Comparison of ENCODE assay signal across 16 cellular contexts in genomic region chr9:27426717-27427645, GRCh38.
A peak's percentile ranks its signal among the peaks of the same experiment; 100 is the strongest.
DNase-seq lines count a peak whose midpoint lies in the region; ATAC-seq, FAIRE-seq and TF ChIP-seq lines count a peak whose summit lies in the region.
"Had no signal": no experiment of that assay in that cellular context is flagged by ENCODE, and none has a peak within 500 bp of the region (broad histone marks: within the 10 kb centered on the region; RNA-seq: fewer than 3 reads in every experiment).

No MANE protein-coding gene starts in this region.

- peaks cover 0 to 3% (median 0%) of the 10 kb centered on the region in 6 donors for H3K9me3 Mint-ChIP-seq in immature natural killer cell
- no peaks in the 10 kb centered on the region for H3K9me3 Mint-ChIP-seq in stimulated activated effector memory CD8-positive, alpha-beta T cell treated with anti-CD3 and anti-CD28 coated beads, Interleukin-12 subunit alpha, Interleukin-12 subunit beta, amount 100 ng/mL, for 72 hours
- H3K9me3 Mint-ChIP-seq: T-helper 2 cell treated with Interferon-gamma antibody and Interleukin-4, amounts not matched to agents 5 μg/mL and 100 μg/mL, for 36 hours had no signal

- H3K36me3 ChIP-seq in HCT116 (ENCODE audit: control insufficient read depth in 1 of 2, insufficient read depth in 2 of 2, low read length in 2 of 2) (no peaks in the 10 kb centered on the region), keratinocyte (ENCODE audit: control insufficient read depth in 2 of 2, extremely low read depth in 1 of 2, insufficient read depth in 2 of 2, low read length in 2 of 2) (no peaks in the 10 kb centered on the region)
- H3K36me3 ChIP-seq: left ventricle myocardium inferior, spleen had no signal

- no peaks in the 10 kb centered on the region for H3K9me1 ChIP-seq in keratinocyte (ENCODE audit: control insufficient read depth, extremely low read depth, insufficient read depth, low read length)

- no peaks in the 10 kb centered on the region for H3K27me3 Mint-ChIP-seq in immature natural killer cell (ENCODE audit: low read depth in 3 of 3)

- H3K4me1 ChIP-seq in HCT116 (ENCODE audit: control insufficient read depth in 1 of 2, insufficient read depth in 2 of 2, low read length in 2 of 2) (peaks cover 8 to 18% of the 10 kb centered on the region in 2 experiments; a peak in 3 of 4 replicates), keratinocyte (ENCODE audit: control insufficient read depth, extremely low read depth, insufficient read depth, low read length) (peaks cover 97% of the 10 kb centered on the region)

- H4K20me1 ChIP-seq in HCT116 (ENCODE audit: insufficient read depth): no peaks in the 10 kb centered on the region
- H4K20me1 ChIP-seq in keratinocyte (ENCODE audit: control insufficient read depth, extremely low read depth, insufficient read depth, low read length): no peaks in the 10 kb centered on the region

- peak; percentile 99 for FAIRE-seq in keratinocyte (lab: Jason Lieb, UNC)

- no peaks in the 10 kb centered on the region for H3K9me2 ChIP-seq in HCT116 (ENCODE audit: insufficient read depth)

- TF ChIP-seq RAD21 in HCT116 (IDR thresholded peaks at IDR 0.05; ENCODE audit: low read depth): no peak

- ATAC-seq in HCT116: 0 out of 2 replicates have a peak, but pooled peaks have one; percentile 47
- ATAC-seq in stimulated activated effector memory CD8-positive, alpha-beta T cell treated with anti-CD3 and anti-CD28 coated beads, Interleukin-12 subunit alpha, Interleukin-12 subunit beta, amount 100 ng/mL, for 72 hours: no peak

- no peaks in the 10 kb centered on the region for H3K79me2 ChIP-seq in HCT116 (ENCODE audit: insufficient read depth, low read length)
- H3K79me2 ChIP-seq in keratinocyte (ENCODE audit: control insufficient read depth, insufficient read depth, low read length): peaks cover 13% of the 10 kb centered on the region

- H3K4me2 ChIP-seq in HCT116 (ENCODE audit: low read length) (peak overlapping the region; percentile 33), keratinocyte (ENCODE audit: control insufficient read depth, extremely low read depth, insufficient read depth, low read depth, low read length) (peak overlapping the region; percentile 89)

- BruUV-seq in HCT116 (replicated peaks; lab: Mats Ljungman, UMichigan): no TSS peak

- H3K9me3 ChIP-seq in HCT116 (ENCODE audit: control insufficient read depth in 1 of 2, insufficient read depth in 1 of 2, low read depth in 1 of 2, low read length in 2 of 2) (no peaks in the 10 kb centered on the region), keratinocyte (ENCODE audit: control insufficient read depth, low read depth, low read length) (no peaks in the 10 kb centered on the region)
- H3K9me3 ChIP-seq: left ventricle myocardium inferior, spleen had no signal

- H3K4me3 ChIP-seq in HCT116 (replicated peaks in 1 of 2; ENCODE audit: low read depth in 1 of 2, low read length in 2 of 2): no peak overlapping the region
- H3K4me3 ChIP-seq in keratinocyte (ENCODE audit: control insufficient read depth in 2 of 3, extremely low read depth in 1 of 3, insufficient read depth in 2 of 3, low read depth in 1 of 3, low read length in 3 of 3): peak overlapping the region in 2 of 3 experiments; percentile 30 to 59
- H3K4me3 ChIP-seq: left ventricle myocardium inferior, spleen had no signal

- TF ChIP-seq POLR2A in HCT116 (IDR thresholded peaks at IDR 0.05; ENCODE audit: borderline replicate concordance, extremely low read depth, insufficient read depth, insufficient read length): no peak

- RAD21 ChIA-PET in HCT116 (lab: Charles Lee; ENCODE audit: low non-redundant PET in 1 of 2, low total read pairs in 2 of 2, uncharacterized antibody in 2 of 2, unreplicated experiment in 2 of 2): no interaction called here

- POLR2A ChIA-PET in HCT116 (lab: Charles Lee): no interaction called here

- H3K4me1 Mint-ChIP-seq in immature natural killer cell: no peaks in the 10 kb centered on the region
- H3K4me1 Mint-ChIP-seq in stimulated activated effector memory CD8-positive, alpha-beta T cell treated with anti-CD3 and anti-CD28 coated beads, Interleukin-12 subunit alpha, Interleukin-12 subunit beta, amount 100 ng/mL, for 72 hours: no peaks in the 10 kb centered on the region

- H3K36me3 Mint-ChIP-seq in immature natural killer cell: peaks cover 0 to 3% (median 0%) of the 10 kb centered on the region in 3 donors
- H3K36me3 Mint-ChIP-seq in stimulated activated effector memory CD8-positive, alpha-beta T cell treated with anti-CD3 and anti-CD28 coated beads, Interleukin-12 subunit alpha, Interleukin-12 subunit beta, amount 100 ng/mL, for 72 hours: no peaks in the 10 kb centered on the region

- no peak overlapping the region for H3K27ac ChIP-seq in HCT116 (ENCODE audit: low read depth, low read length)
- peak overlapping the region; percentile 90 for H3K27ac ChIP-seq in angular gyrus (ENCODE audit: low read depth, low read length)
- peak overlapping the region; percentile 83 for H3K27ac ChIP-seq in keratinocyte (ENCODE audit: control insufficient read depth, insufficient read depth, low read length)
- H3K27ac ChIP-seq: left ventricle myocardium inferior, spleen had no signal

- H3K27ac Mint-ChIP-seq in immature natural killer cell: no peak overlapping the region
- H3K27ac Mint-ChIP-seq in stimulated activated effector memory CD8-positive, alpha-beta T cell treated with anti-CD3 and anti-CD28 coated beads, Interleukin-12 subunit alpha, Interleukin-12 subunit beta, amount 100 ng/mL, for 72 hours: no peak overlapping the region
- H3K27ac Mint-ChIP-seq: T-helper 2 cell treated with Interferon-gamma antibody and Interleukin-4, amounts not matched to agents 5 μg/mL and 100 μg/mL, for 36 hours had no signal

- DNase-seq in A172 (ENCODE audit: low spot score) (peak; percentile 57), HCT116 (ENCODE audit: low read depth, low spot score) (no peak), keratinocyte (ENCODE audit: low read depth, low spot score) (peak; percentile 87), immature natural killer cell (no peak), OCI-M2 (lab: John Stamatoyannopoulos, UW; ENCODE audit: unreplicated experiment) (no peak)
- DNase-seq in activated effector memory CD4-positive, alpha-beta T cell treated with Interleukin-2 at 50 U/mL for 16 hours: no peak
- no peak for DNase-seq in stimulated activated effector memory CD8-positive, alpha-beta T cell treated with anti-CD3 and anti-CD28 coated beads, Interleukin-12 subunit alpha, Interleukin-12 subunit beta, amount 100 ng/mL, for 72 hours (ENCODE audit: low spot score in 2 of 2)
- DNase-seq: activated T-cell treated with anti-CD3 and anti-CD28 coated beads, Interleukin-2, amount 50 U/mL, for 48 hours; AML-193; effector CD4-positive, alpha-beta T cell; left ventricle myocardium inferior; NCI-H510A treated with DMSO at 0.1 percent for 48 hours; stimulated activated naive CD4-positive, alpha-beta T cell treated with Interleukin-2 at 50 U/mL for 16 hours had no signal

- no peaks in the 10 kb centered on the region; the same call in 1 of the 2 replicates for H3K27me3 ChIP-seq in HCT116 (ENCODE audit: insufficient read depth, low read length)
- no peaks in the 10 kb centered on the region for H3K27me3 ChIP-seq in keratinocyte (ENCODE audit: control insufficient read depth, extremely low read depth, insufficient read depth, low read length)
- H3K27me3 ChIP-seq: spleen had no signal

- intact Hi-C loops in HCT116 (cut with micrococcal nuclease): no loop called here

- H3K9ac ChIP-seq in HCT116 (ENCODE audit: low read length) (no peak overlapping the region), keratinocyte (ENCODE audit: control insufficient read depth, extremely low read depth, insufficient read depth, low read length) (peak overlapping the region; percentile 61)

- TF ChIP-seq CTCF in HCT116 (IDR thresholded peaks at IDR 0.05 in 2 of 3, conservative IDR thresholded peaks at IDR 0.05 in 1 of 3; ENCODE audit: borderline replicate concordance in 1 of 3, insufficient read depth in 1 of 3, low read depth in 2 of 3, low read length in 2 of 3) (no peak), keratinocyte (optimal IDR thresholded peaks at IDR 0.05 in 1 of 3, IDR thresholded peaks at IDR 0.05 in 1 of 3, conservative IDR thresholded peaks at IDR 0.05 in 1 of 3; ENCODE audit: extremely low read depth in 1 of 3, insufficient read depth in 2 of 3, low read length in 3 of 3) (no peak)

- dilution Hi-C loops in keratinocyte (cut with MboI; ENCODE audit: extremely low pct_ligation_motif_present, low sequenced_read_pairs): no loop called here

- no peak overlapping the region for H3K4me3 Mint-ChIP-seq in immature natural killer cell
- no peak overlapping the region for H3K4me3 Mint-ChIP-seq in stimulated activated effector memory CD8-positive, alpha-beta T cell treated with anti-CD3 and anti-CD28 coated beads, Interleukin-12 subunit alpha, Interleukin-12 subunit beta, amount 100 ng/mL, for 72 hours
- H3K4me3 Mint-ChIP-seq: T-helper 2 cell treated with Interferon-gamma antibody and Interleukin-4, amounts not matched to agents 5 μg/mL and 100 μg/mL, for 36 hours had no signal

- H2AFZ ChIP-seq in HCT116 (ENCODE audit: low read depth, low read length, poor library complexity, severe bottlenecking) (no peak overlapping the region), keratinocyte (ENCODE audit: control insufficient read depth, low read length) (no peak overlapping the region)

- CTCF ChIA-PET in HCT116 (lab: Charles Lee): no interaction called here

TF ChIP-seq in HCT116, 20 proteins besides CTCF, POLR2A, EP300 and RAD21:
- TF ChIP-seq SP1 (IDR thresholded peaks at IDR 0.05; ENCODE audit: low read depth) (no peak), SIN3A (IDR thresholded peaks at IDR 0.05; ENCODE audit: low read depth) (no peak), POLR2AphosphoS5 (IDR thresholded peaks at IDR 0.05; ENCODE audit: low read depth, low read length) (no peak), FOSL1 (IDR thresholded peaks at IDR 0.05; ENCODE audit: low read depth) (no peak), EZH2 (IDR thresholded peaks at IDR 0.05) (no peak), ATF3 (IDR thresholded peaks at IDR 0.05) (no peak), CBX3 (IDR thresholded peaks at IDR 0.05; ENCODE audit: low read depth) (no peak), ELF1 (IDR thresholded peaks at IDR 0.05; ENCODE audit: borderline replicate concordance, low read depth) (no peak), ZNF274 (IDR thresholded peaks at IDR 0.05; ENCODE audit: low read depth, low read length) (no peak), MAX (IDR thresholded peaks at IDR 0.05) (no peak)

Comparison
In these comparisons a context has a peak if more than half of its experiments do, and no peak if none do; other contexts are left out.
1. DNase-seq: peak in A172 (single experiment) and keratinocyte (single experiment); none in HCT116 (single experiment), immature natural killer cell (0 of 3), activated effector memory CD4-positive, alpha-beta T cell treated with Interleukin-2 at 50 U/mL for 16 hours (single experiment), OCI-M2 (single experiment) and stimulated activated effector memory CD8-positive, alpha-beta T cell treated with anti-CD3 and anti-CD28 coated beads, Interleukin-12 subunit alpha, Interleukin-12 subunit beta, amount 100 ng/mL, for 72 hours (0 of 2).
2. H3K4me3 ChIP-seq: peak in keratinocyte (2 of 3); none in HCT116 (0 of 2).